23 cellular contexts compared by ENCODE assay signal in genomic region chr11:43548921-43549320, GRCh38.
"Had no signal": no experiment of that assay in that cellular context is flagged by ENCODE, and none has a peak within 500 bp of the region (broad histone marks: within the 10 kb centered on the region; RNA-seq: fewer than 3 reads in every experiment).

No MANE protein-coding gene starts in this region.

- H3K36me3 ChIP-seq: heart right ventricle, lower lobe of right lung, neural progenitor cell, tibial nerve had no signal

- H3K4me2 ChIP-seq: neural progenitor cell had no signal

- H2AFZ ChIP-seq: neural progenitor cell had no signal

- H3K4me3 ChIP-seq: coronary artery, heart right ventricle, lower lobe of right lung, mucosa of descending colon, neural progenitor cell, tibial nerve had no signal

- H3K27ac ChIP-seq: coronary artery, epithelial cell of prostate, heart right ventricle, lower lobe of right lung, neural progenitor cell had no signal

- H3K4me3 Mint-ChIP-seq: activated CD4-positive, alpha-beta T cell treated with anti-CD3 and anti-CD28 coated beads, Interleukin-2, amount 10 ng/mL, durations not matched to agents 24 days and 14 days; activated CD8-positive, alpha-beta memory T cell treated with anti-CD3 and anti-CD28 coated beads, Interleukin-2, amount 10 ng/mL, durations not matched to agents 7 days and 5 days; activated CD8-positive, alpha-beta T cell treated with anti-CD3 and anti-CD28 coated beads for 36 hours; activated naive CD8-positive, alpha-beta T cell treated with anti-CD3 and anti-CD28 coated beads, Interleukin-2, amount 50 U/mL, for 24 hours; stimulated activated effector memory CD8-positive, alpha-beta T cell treated with anti-CD3 and anti-CD28 coated beads, Interleukin-12 subunit alpha, Interleukin-12 subunit beta, amount 100 ng/mL, for 72 hours; stimulated activated naive CD8-positive, alpha-beta T cell treated with anti-CD3 and anti-CD28 coated beads, Interleukin-15, amount 100 ng/mL, for 72 hours had no signal

- H3K27ac Mint-ChIP-seq: activated CD4-positive, alpha-beta T cell treated with anti-CD3 and anti-CD28 coated beads, Interleukin-2, amount 10 ng/mL, durations not matched to agents 24 days and 14 days; activated CD8-positive, alpha-beta memory T cell treated with anti-CD3 and anti-CD28 coated beads, Interleukin-2, amount 10 ng/mL, durations not matched to agents 7 days and 5 days; activated CD8-positive, alpha-beta T cell treated with anti-CD3 and anti-CD28 coated beads for 36 hours; activated naive CD8-positive, alpha-beta T cell treated with anti-CD3 and anti-CD28 coated beads, Interleukin-2, amount 50 U/mL, for 24 hours; neural progenitor cell; stimulated activated effector memory CD8-positive, alpha-beta T cell treated with anti-CD3 and anti-CD28 coated beads, Interleukin-12 subunit alpha, Interleukin-12 subunit beta, amount 100 ng/mL, for 72 hours; stimulated activated naive CD8-positive, alpha-beta T cell treated with anti-CD3 and anti-CD28 coated beads, Interleukin-15, amount 100 ng/mL, for 72 hours had no signal

- ATAC-seq: activated CD8-positive, alpha-beta memory T cell treated with anti-CD3 and anti-CD28 coated beads, Interleukin-2, amount 10 ng/mL, durations not matched to agents 7 days and 5 days; activated CD8-positive, alpha-beta T cell treated with anti-CD3 and anti-CD28 coated beads for 36 hours; activated naive CD8-positive, alpha-beta T cell treated with anti-CD3 and anti-CD28 coated beads, Interleukin-2, amount 50 U/mL, for 24 hours; heart right ventricle; left lobe of liver; lower lobe of right lung; mucosa of descending colon; stimulated activated effector memory CD8-positive, alpha-beta T cell treated with anti-CD3 and anti-CD28 coated beads, Interleukin-12 subunit alpha, Interleukin-12 subunit beta, amount 100 ng/mL, for 72 hours; stimulated activated naive CD8-positive, alpha-beta T cell treated with anti-CD3 and anti-CD28 coated beads, Interleukin-15, amount 100 ng/mL, for 72 hours had no signal

- H3K4me1 Mint-ChIP-seq: activated CD4-positive, alpha-beta T cell treated with anti-CD3 and anti-CD28 coated beads, Interleukin-2, amount 10 ng/mL, durations not matched to agents 24 days and 14 days; stimulated activated naive CD8-positive, alpha-beta T cell treated with anti-CD3 and anti-CD28 coated beads, Interleukin-15, amount 100 ng/mL, for 72 hours had no signal

- H3K36me3 Mint-ChIP-seq: activated CD8-positive, alpha-beta memory T cell treated with anti-CD3 and anti-CD28 coated beads, Interleukin-2, amount 10 ng/mL, durations not matched to agents 7 days and 5 days; stimulated activated effector memory CD8-positive, alpha-beta T cell treated with anti-CD3 and anti-CD28 coated beads, Interleukin-12 subunit alpha, Interleukin-12 subunit beta, amount 100 ng/mL, for 72 hours had no signal

- H3K9me3 Mint-ChIP-seq: activated CD4-positive, alpha-beta T cell treated with anti-CD3 and anti-CD28 coated beads, Interleukin-2, amount 10 ng/mL, durations not matched to agents 24 days and 14 days; activated CD8-positive, alpha-beta T cell treated with anti-CD3 and anti-CD28 coated beads for 36 hours; activated naive CD8-positive, alpha-beta T cell treated with anti-CD3 and anti-CD28 coated beads, Interleukin-2, amount 50 U/mL, for 24 hours; stimulated activated effector memory CD8-positive, alpha-beta T cell treated with anti-CD3 and anti-CD28 coated beads, Interleukin-12 subunit alpha, Interleukin-12 subunit beta, amount 100 ng/mL, for 72 hours; stimulated activated naive CD8-positive, alpha-beta T cell treated with anti-CD3 and anti-CD28 coated beads, Interleukin-15, amount 100 ng/mL, for 72 hours had no signal

- DNase-seq: activated CD4-positive, alpha-beta T cell treated with anti-CD3 and anti-CD28 coated beads, Interleukin-2, amount 10 ng/mL, durations not matched to agents 24 days and 14 days; activated CD4-positive, CD25-positive, alpha-beta regulatory T cell; activated CD8-positive, alpha-beta memory T cell treated with anti-CD3 and anti-CD28 coated beads, Interleukin-2, amount 10 ng/mL, durations not matched to agents 7 days and 5 days; activated CD8-positive, alpha-beta T cell treated with anti-CD3 and anti-CD28 coated beads for 36 hours; activated gamma-delta T cell; activated naive CD4-positive, alpha-beta T cell treated with anti-CD3 and anti-CD28 coated beads, Interleukin-2, amount 50 U/mL, for 16 hours; activated naive CD8-positive, alpha-beta T cell treated with anti-CD3 and anti-CD28 coated beads, Interleukin-2, amount 50 U/mL, for 24 hours; activated T-cell treated with anti-CD3 and anti-CD28 coated beads for 4 hours; cerebellar nuclear complex; heart right ventricle; kidney; lower lobe of right lung; mucosa of descending colon; small intestine; stimulated activated CD4-positive, alpha-beta T cell treated with anti-CD3 and anti-CD28 coated beads, Interleukin-2, amount 100 ng/mL, for 24 hours; stimulated activated naive CD8-positive, alpha-beta T cell treated with anti-CD3 and anti-CD28 coated beads, Interleukin-15, amount 100 ng/mL, for 72 hours; T1000 had no signal
